In the genomic region with DNA sequence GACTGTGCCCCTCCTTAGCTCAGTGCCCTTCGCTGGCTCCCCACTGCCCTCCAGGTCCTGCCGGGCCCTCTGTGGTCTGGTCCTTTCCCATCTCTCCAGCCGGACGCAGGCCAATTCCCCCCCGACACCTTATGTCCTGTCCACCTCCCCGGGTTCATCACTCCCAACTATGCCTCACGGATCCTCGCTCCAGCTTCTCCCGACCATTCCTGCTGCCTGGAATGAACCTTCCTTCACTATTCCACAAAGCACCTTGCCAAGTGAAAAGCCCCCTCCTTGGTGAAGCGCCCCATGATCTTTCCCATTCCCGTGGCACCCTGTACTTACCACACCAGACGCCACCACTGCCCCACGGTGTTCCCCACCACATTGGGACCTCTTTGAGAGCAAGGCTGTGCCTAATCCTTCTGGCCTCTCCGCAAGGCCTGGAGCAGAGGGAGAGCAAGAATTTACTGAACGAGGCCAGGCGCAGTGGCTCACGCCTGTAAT, we compare ENCODE assay signal across 17 cellular contexts. TPM values are rescaled to one million over a fixed set of nuclear protein-coding genes. Genes with fewer than 3 reads are reported as not detected.
"Had no signal": no experiment of that assay in that cellular context is flagged by ENCODE, and none has a peak within 500 bp of the region (broad histone marks: within the 10 kb centered on the region; RNA-seq: fewer than 3 reads in every experiment).

No MANE protein-coding gene starts in this region.

- H3K36me3 ChIP-seq: ascending aorta, breast epithelium, pancreas, transverse colon had no signal

- H2AFZ ChIP-seq: hepatocyte had no signal

- DNase-seq: activated CD4-positive, alpha-beta T cell treated with anti-CD3 and anti-CD28 coated beads, Interleukin-2, amount 10 ng/mL, durations not matched to agents 24 days and 14 days; activated CD4-positive, CD25-positive, alpha-beta regulatory T cell; activated naive CD4-positive, alpha-beta T cell treated with anti-CD3 and anti-CD28 coated beads, Interleukin-2, amount 10 ng/mL, durations not matched to agents 7 days and 5 days; SIG-M5; stimulated activated CD4-positive, alpha-beta T cell treated with anti-CD3 and anti-CD28 coated beads, Interleukin-4, amount 100 ng/mL, for 1 hour; stimulated activated naive CD4-positive, alpha-beta T cell; substantia nigra; transverse colon had no signal

- H3K4me2 ChIP-seq: hepatocyte had no signal

- H3K9me3 ChIP-seq: ascending aorta, breast epithelium, pancreas, transverse colon had no signal

- H3K4me1 ChIP-seq: breast epithelium, pancreas had no signal

- H3K4me3 ChIP-seq: ascending aorta, breast epithelium, dorsolateral prefrontal cortex, hepatocyte, pancreas, transverse colon had no signal

- H3K27me3 ChIP-seq: ascending aorta, breast epithelium, dorsolateral prefrontal cortex, hepatocyte, pancreas, transverse colon had no signal

- H3K79me2 ChIP-seq: hepatocyte had no signal

- H3K27ac ChIP-seq: ascending aorta, breast epithelium, hepatocyte, pancreas, transverse colon had no signal

RNA-seq across cellular contexts. Expression of gene TMEM270, which starts 47.2 kb away (rescaled TPM):
- total RNA-seq: activated CD4-positive, alpha-beta T cell treated with anti-CD3 and anti-CD28 coated beads, Interleukin-2, amount 10 ng/mL, durations not matched to agents 24 days and 14 days; activated T-helper 1 cell treated with anti-CD3 and anti-CD28 coated beads, Interleukin-12 subunit alpha, Interleukin-12 subunit beta, Interleukin-2, Interleukin-4 antibody, amounts not matched to agents 30 ng/mL and 10 ng/mL and 1 ng/mL, durations not matched to agents 14 hours and 24 hours and 36 hours; ascending aorta; breast epithelium; kidney epithelial cell; liver; T-helper 2 cell treated with Interferon-gamma antibody and Interleukin-4, amounts not matched to agents 100 ng/mL and 5 ng/mL, for 36 hours; transverse colon had no signal
